8 cellular contexts compared by ENCODE assay signal in genomic region chr15:89206908-89207331, GRCh38. TPM values are rescaled to one million over a fixed set of nuclear protein-coding genes. Genes with fewer than 3 reads are reported as not detected.
DNase-seq lines count a peak whose midpoint lies in the region; ATAC-seq and TF ChIP-seq lines count a peak whose summit lies in the region.

No MANE protein-coding gene starts in this region.

- H3K4me3 ChIP-seq in dorsolateral prefrontal cortex = peak overlapping the region in 54 of 59 donors; percentile 7 to 64 (median 43)

- H3K36me3 Mint-ChIP-seq in activated CD4-positive, alpha-beta memory T cell treated with anti-CD3 and anti-CD28 coated beads for 36 hours = no peaks in the 10 kb centered on the region
- no peaks in the 10 kb centered on the region for H3K36me3 Mint-ChIP-seq in memory B cell

- POLR2A ChIA-PET in activated CD4-positive, alpha-beta memory T cell treated with anti-CD3 and anti-CD28 coated beads for 36 hours (lab: Charles Lee) = interaction anchor here (1.3 to 1.8 kb wide), 2 partner anchors 37 to 115 kb away, joined by 3 to 9 read pairs; partner anchors contain the start of gene FANCI

- H3K9me3 Mint-ChIP-seq in activated CD4-positive, alpha-beta memory T cell treated with anti-CD3 and anti-CD28 coated beads for 36 hours = no peaks in the 10 kb centered on the region
- H3K9me3 Mint-ChIP-seq in memory B cell = no peaks in the 10 kb centered on the region

- CTCF ChIA-PET in activated CD4-positive, alpha-beta memory T cell treated with anti-CD3 and anti-CD28 coated beads for 36 hours (lab: Charles Lee) = interaction anchor here (0.5 to 5.1 kb wide), 74 partner anchors 9 to 882 kb away, joined by 3 to 70 read pairs (median 7); partner anchors contain the start of genes ABHD2, FANCI, HAPLN3 and POLG

- TF ChIP-seq CTCF in dorsolateral prefrontal cortex (IDR thresholded peaks at IDR 0.05 in 54 of 56, conservative IDR thresholded peaks at IDR 0.05 in 2 of 56; ENCODE audit: low read depth in 1 of 56, partially characterized antibody in 56 of 56) = peak; percentile 93 to 100 (median 99)

- no peak overlapping the region for H3K27ac Mint-ChIP-seq in activated CD4-positive, alpha-beta memory T cell treated with anti-CD3 and anti-CD28 coated beads for 36 hours
- H3K27ac Mint-ChIP-seq in memory B cell = no peak overlapping the region

- no peaks in the 10 kb centered on the region for H3K27me3 ChIP-seq in dorsolateral prefrontal cortex

- H3K27me3 Mint-ChIP-seq in activated CD4-positive, alpha-beta memory T cell treated with anti-CD3 and anti-CD28 coated beads for 36 hours = no peaks in the 10 kb centered on the region
- peaks cover 2% of the 10 kb centered on the region for H3K27me3 Mint-ChIP-seq in memory B cell

- H3K4me3 Mint-ChIP-seq in activated CD4-positive, alpha-beta memory T cell treated with anti-CD3 and anti-CD28 coated beads for 36 hours = no peak overlapping the region
- no peak overlapping the region for H3K4me3 Mint-ChIP-seq in memory B cell

- H3K4me1 Mint-ChIP-seq in activated CD4-positive, alpha-beta memory T cell treated with anti-CD3 and anti-CD28 coated beads for 36 hours (ENCODE audit: low read depth) = peaks cover 33% of the 10 kb centered on the region
- peaks cover 2% of the 10 kb centered on the region for H3K4me1 Mint-ChIP-seq in memory B cell

- peak overlapping the region in 9 of 59 donors; percentile 10 to 61 (median 27) for H3K27ac ChIP-seq in dorsolateral prefrontal cortex

- intact Hi-C loops in activated CD4-positive, alpha-beta memory T cell treated with anti-CD3 and anti-CD28 coated beads for 36 hours (cut with micrococcal nuclease) = loop anchor here (2.0 to 10.0 kb wide), 3 partner anchors 95 to 228 kb away; partner anchors contain the start of gene POLG
- intact Hi-C loops in dorsolateral prefrontal cortex (cut with DNase I) = loop anchor here (2.0 to 10.0 kb wide), 6 partner anchors 35 to 228 kb away; partner anchors contain the start of genes FANCI (in 2 of the 2) and POLG (in 1 of the 2)

- ATAC-seq in HG03095 (IDR thresholded peaks at IDR 0.05; ENCODE audit: unreplicated experiment) (peak; percentile 86), memory B cell (ENCODE audit: low read depth) (peak; percentile 76)

- peak; percentile 67 for DNase-seq in NK-92 treated with Interleukin-12 subunit alpha and Interleukin-12 subunit beta, amount 100 ng/mL, for 24 hours (lab: John Stamatoyannopoulos, UW)
- DNase-seq in NK-92 (lab: John Stamatoyannopoulos, UW; ENCODE audit: unreplicated experiment) (no peak), NCI-H748 (lab: John Stamatoyannopoulos, UW; ENCODE audit: unreplicated experiment) (peak; percentile 60), dorsolateral prefrontal cortex (peak; percentile 72 to 87 (median 79)), memory B cell (ENCODE audit: low spot score in 2 of 2) (peak; percentile 58 to 60)
- DNase-seq in activated CD4-positive, alpha-beta memory T cell treated with anti-CD3 and anti-CD28 coated beads for 36 hours = peak; percentile 82
- DNase-seq in stimulated activated CD8-positive, alpha-beta memory T cell treated with anti-CD3 and anti-CD28 coated beads, Interleukin-12 subunit alpha, Interleukin-12 subunit beta, amount 100 ng/mL, for 24 hours (ENCODE audit: extremely low read depth) = peak; percentile 37

RNA-seq across cellular contexts. Expression of gene RLBP1, which starts 14.5 kb away (rescaled TPM):
- not detected for total RNA-seq in activated CD4-positive, alpha-beta memory T cell treated with anti-CD3 and anti-CD28 coated beads for 36 hours
- 10 to 100 TPM in 18 of 120 experiments, 1 to 10 TPM in 102; 1.7 to 21.4 (median 6.2) TPM for total RNA-seq in dorsolateral prefrontal cortex

RNA-seq across cellular contexts. Expression of gene FANCI, which starts 36.9 kb away (rescaled TPM):
- 100 to 1,000 TPM; 208 to 213 TPM for total RNA-seq in activated CD4-positive, alpha-beta memory T cell treated with anti-CD3 and anti-CD28 coated beads for 36 hours
- total RNA-seq in dorsolateral prefrontal cortex = 10 to 100 TPM in 41 of 120 experiments, 1 to 10 TPM in 79; 5.2 to 24.3 (median 8.9) TPM

Comparison
In these comparisons a context has a peak if more than half of its experiments do, and no peak if none do; other contexts are left out.
1. RNA of gene FANCI, which starts 36.9 kb away (total RNA-seq): 208 to 213 TPM in activated CD4-positive, alpha-beta memory T cell treated with anti-CD3 and anti-CD28 coated beads for 36 hours; 5.2 to 24.3 TPM in dorsolateral prefrontal cortex; every median in the first group is over 4 times any median in the second.